In genomic region chr3:123660900-123661299, GRCh38 we compare ENCODE assay signal across 9 cellular contexts.
DNase-seq lines count a peak whose midpoint lies in the region; ATAC-seq, FAIRE-seq and TF ChIP-seq lines count a peak whose summit lies in the region.
"Had no signal": no experiment of that assay in that cellular context is flagged by ENCODE, and none has a peak within 500 bp of the region (broad histone marks: within the 10 kb centered on the region; RNA-seq: fewer than 3 reads in every experiment).

No MANE protein-coding gene starts in this region.

- H3K9ac ChIP-seq in endothelial cell of umbilical vein (replicated peaks; ENCODE audit: extremely low read depth, insufficient read depth, low read length) = no peak overlapping the region

- ATAC-seq in mucosa of descending colon = peak; percentile 76
- ATAC-seq in GM21390 (IDR thresholded peaks at IDR 0.05; ENCODE audit: unreplicated experiment) = no peak
- ATAC-seq: A549 had no signal

- peaks cover 23% of the 10 kb centered on the region for H3K4me1 ChIP-seq in endothelial cell of umbilical vein (ENCODE audit: control insufficient read depth, extremely low read depth, insufficient read depth, low read length)
- peaks cover 39% of the 10 kb centered on the region for H3K4me1 ChIP-seq in mucosa of descending colon (ENCODE audit: low read depth)
- H3K4me1 ChIP-seq in vagina = peaks cover 68% of the 10 kb centered on the region
- H3K4me1 ChIP-seq: A549 had no signal

- dilution Hi-C loops in endothelial cell of umbilical vein (cut with MboI; ENCODE audit: extremely low pct_ligation_motif_present, low sequenced_read_pairs) = no loop called here

- CTCF ChIA-PET in endothelial cell of umbilical vein (lab: Charles Lee) = interaction anchor here (1.3 to 3.5 kb wide), 7 partner anchors 9 to 63 kb away, joined by 3 to 33 read pairs (median 8); no protein-coding TSS in a partner anchor

- intact Hi-C loops in endothelial cell of umbilical vein (cut with micrococcal nuclease) = no loop called here
- intact Hi-C loops in mucosa of descending colon (cut with DNase I, micrococcal nuclease) = no loop called here
- intact Hi-C loops in vagina (cut with DNase I) = no loop called here

- H3K36me3 ChIP-seq in endothelial cell of umbilical vein (ENCODE audit: control insufficient read depth in 2 of 2, extremely low read depth in 1 of 2, insufficient read depth in 2 of 2, low read length in 2 of 2) = no peaks in the 10 kb centered on the region
- H3K36me3 ChIP-seq in mucosa of descending colon (ENCODE audit: low read depth) = no peaks in the 10 kb centered on the region
- H3K36me3 ChIP-seq in vagina = peaks cover 0 to under 1% of the 10 kb centered on the region in 2 donors

- FAIRE-seq in endothelial cell of umbilical vein (lab: Jason Lieb, UNC) = peak; percentile 93
- FAIRE-seq: A549 had no signal

- H3K27me3 ChIP-seq in endothelial cell of umbilical vein (ENCODE audit: control insufficient read depth in 2 of 2, insufficient read depth in 2 of 2, low read length in 2 of 2) (no peaks in the 10 kb centered on the region), vagina (no peaks in the 10 kb centered on the region)

- POLR2A ChIA-PET in endothelial cell of umbilical vein (lab: Charles Lee) = interaction anchor here (0.9 to 1.1 kb wide), 2 partner anchors 12 to 63 kb away, joined by 3 read pairs; no protein-coding TSS in a partner anchor

- H3K9me1 ChIP-seq in endothelial cell of umbilical vein (replicated peaks; ENCODE audit: control insufficient read depth, extremely low read depth, insufficient read depth, low read length) = no peaks in the 10 kb centered on the region

- peak overlapping the region; percentile 15 for H3K4me2 ChIP-seq in endothelial cell of umbilical vein (ENCODE audit: insufficient read depth, low read length)
- H3K4me2 ChIP-seq: A549 had no signal

- H3K4me3 ChIP-seq in endothelial cell of umbilical vein (replicated peaks in 1 of 3; ENCODE audit: insufficient read depth in 1 of 3, low read depth in 1 of 3, low read length in 3 of 3) (no peak overlapping the region), mucosa of descending colon (no peak overlapping the region), vagina (no peak overlapping the region)
- H3K4me3 ChIP-seq: A549 had no signal

- H3K27ac ChIP-seq in endothelial cell of umbilical vein (ENCODE audit: insufficient read depth, low read depth, low read length) (no peak overlapping the region), vagina (peak overlapping the region; percentile 86)
- H3K27ac ChIP-seq: A549 had no signal

- peak overlapping the region; percentile 38 for H2AFZ ChIP-seq in endothelial cell of umbilical vein (ENCODE audit: low read depth, low read length)

- H3K9me3 ChIP-seq in endothelial cell of umbilical vein (replicated peaks; ENCODE audit: control insufficient read depth, insufficient read depth, low read length) (no peaks in the 10 kb centered on the region), mucosa of descending colon (no peaks in the 10 kb centered on the region), vagina (no peaks in the 10 kb centered on the region)
- H3K9me3 ChIP-seq: A549 had no signal

- DNase-seq in NCI-H2107 treated with DMSO at 0.1 percent for 48 hours (lab: John Stamatoyannopoulos, UW; ENCODE audit: unreplicated experiment) = peak; percentile 23
- no peak for DNase-seq in NCI-H2107 (lab: John Stamatoyannopoulos, UW)
- peak; percentile 89 for DNase-seq in endothelial cell of umbilical vein (ENCODE audit: low read depth, low spot score)
- peak; percentile 91 to 95 (median 93) for DNase-seq in mucosa of descending colon
- DNase-seq in vagina (ENCODE audit: extremely low spot score in 2 of 2) = no peak
- no peak for DNase-seq in NCI-H774 (lab: John Stamatoyannopoulos, UW)
- no peak for DNase-seq in activated CD4-positive, alpha-beta T cell treated with anti-CD3 and anti-CD28 coated beads, Interleukin-2, amount 50 U/mL, for 48 hours

- no peak for TF ChIP-seq CTCF in endothelial cell of umbilical vein (IDR thresholded peaks at IDR 0.05; ENCODE audit: extremely low read depth in 1 of 2, insufficient read depth in 1 of 2, low read depth in 1 of 2, low read length in 2 of 2)
- no peak for TF ChIP-seq CTCF in mucosa of descending colon (IDR thresholded peaks at IDR 0.05)
- TF ChIP-seq CTCF in vagina (IDR thresholded peaks at IDR 0.05) = no peak

- H4K20me1 ChIP-seq in endothelial cell of umbilical vein (replicated peaks; ENCODE audit: control insufficient read depth, extremely low read depth, insufficient read depth, low read length) = no peaks in the 10 kb centered on the region

- no TSS peak for BruUV-seq in endothelial cell of umbilical vein (replicated peaks; lab: Mats Ljungman, UMichigan)

- H3K79me2 ChIP-seq in endothelial cell of umbilical vein (ENCODE audit: control insufficient read depth, insufficient read depth, low read length) = no peaks in the 10 kb centered on the region

- no peak for TF ChIP-seq POLR2A in endothelial cell of umbilical vein (IDR thresholded peaks at IDR 0.05; ENCODE audit: low read depth, low read length)
- no peak for TF ChIP-seq POLR2A in vagina (IDR thresholded peaks at IDR 0.05)

TF ChIP-seq in endothelial cell of umbilical vein, 7 proteins besides CTCF, POLR2A, EP300 and RAD21:
- TF ChIP-seq FOS (IDR thresholded peaks at IDR 0.05; ENCODE audit: borderline replicate concordance, insufficient read depth, low read length) (no peak), JUN (IDR thresholded peaks at IDR 0.05; ENCODE audit: borderline replicate concordance, insufficient read depth, insufficient read length, low read depth) (no peak), EZH2 (IDR thresholded peaks at IDR 0.05; ENCODE audit: borderline replicate concordance, low read depth, low read length, severe bottlenecking) (no peak), POLR2AphosphoS5 (IDR thresholded peaks at IDR 0.05; ENCODE audit: insufficient read depth, low read depth, low read length) (no peak), MYC (IDR thresholded peaks at IDR 0.05; ENCODE audit: low read depth, low read length) (no peak), GATA2 (IDR thresholded peaks at IDR 0.05; ENCODE audit: insufficient read depth, insufficient read length, low read depth, low read length) (no peak)
- TF ChIP-seq, protein P1, sequence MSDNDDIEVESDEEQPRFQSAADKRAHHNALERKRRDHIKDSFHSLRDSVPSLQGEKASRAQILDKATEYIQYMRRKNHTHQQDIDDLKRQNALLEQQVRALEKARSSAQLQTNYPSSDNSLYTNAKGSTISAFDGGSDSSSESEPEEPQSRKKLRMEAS (IDR thresholded peaks at IDR 0.05; ENCODE audit: insufficient read depth, insufficient read length) = no peak

Comparison
In these comparisons a context has a peak if more than half of its experiments do, and no peak if none do; other contexts are left out.
1. DNase-seq: peak in NCI-H2107 treated with DMSO at 0.1 percent for 48 hours (single experiment), endothelial cell of umbilical vein (single experiment) and mucosa of descending colon (3 of 3); none in NCI-H2107 (single experiment), vagina (0 of 2), NCI-H774 (single experiment) and activated CD4-positive, alpha-beta T cell treated with anti-CD3 and anti-CD28 coated beads, Interleukin-2, amount 50 U/mL, for 48 hours (0 of 2).